Comparison of ENCODE assay signal across 23 cellular contexts in the genomic region with DNA sequence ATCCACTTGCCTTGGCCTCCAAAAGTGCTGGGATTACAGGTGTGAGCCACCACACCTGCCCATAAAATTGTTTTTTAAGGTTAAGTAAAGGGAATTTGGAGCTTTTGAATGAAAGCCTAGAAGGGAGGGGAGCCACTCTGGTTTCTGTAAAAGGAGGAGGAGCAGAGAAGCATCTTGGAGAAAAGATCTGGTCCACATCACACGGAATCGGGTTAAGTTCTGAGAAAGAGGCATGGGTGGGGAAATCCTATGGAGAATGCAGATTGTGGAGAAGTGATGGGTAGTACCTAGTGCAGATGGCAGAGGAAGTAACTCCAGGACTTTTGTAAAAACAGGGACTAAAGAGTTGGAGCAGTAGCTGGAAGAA. TPM values are rescaled to one million over a fixed set of nuclear protein-coding genes. Genes with fewer than 3 reads are reported as not detected.
DNase-seq lines count a peak whose midpoint lies in the region; ATAC-seq and TF ChIP-seq lines count a peak whose summit lies in the region.
"Had no signal": no experiment of that assay in that cellular context is flagged by ENCODE, and none has a peak within 500 bp of the region (broad histone marks: within the 10 kb centered on the region; RNA-seq: fewer than 3 reads in every experiment).

No MANE protein-coding gene starts in this region.

- no peak overlapping the region for H3K27ac Mint-ChIP-seq in GM23338
- H3K27ac Mint-ChIP-seq: CD8-positive, alpha-beta T cell had no signal

- H3K4me1 ChIP-seq in BLaER1 (peaks cover 17% of the 10 kb centered on the region), GM23338 (ENCODE audit: insufficient read depth) (peaks cover 7% of the 10 kb centered on the region; the same call in 1 of the 2 replicates), right lobe of liver (peaks cover 0 to 8% (median 0%) of the 10 kb centered on the region in 4 donors)
- H3K4me1 ChIP-seq: A549, BE2C, Caco-2 had no signal

- H3K79me2 ChIP-seq in GM23338 (replicated peaks; ENCODE audit: insufficient read depth): no peaks in the 10 kb centered on the region

- H3K4me3 Mint-ChIP-seq in GM23338: no peak overlapping the region
- H3K4me3 Mint-ChIP-seq: CD4-positive, CD25-positive, alpha-beta regulatory T cell; CD8-positive, alpha-beta T cell had no signal

- H3K27ac ChIP-seq in BLaER1 (peak overlapping the region; percentile 54; the same call in 1 of the 2 replicates), GM23338 (ENCODE audit: low read depth) (no peak overlapping the region), right lobe of liver (peak overlapping the region in 1 of 3 donors; percentile 37), caudate nucleus (ENCODE audit: low read depth, low read length) (no peak overlapping the region)
- H3K27ac ChIP-seq: A549, C4-2B had no signal

- intact Hi-C loops in right lobe of liver (cut with DNase I): no loop called here

- TF ChIP-seq CTCF in GM23338 (conservative IDR thresholded peaks at IDR 0.05; ENCODE audit: low read depth in 2 of 2) (no peak), right lobe of liver (IDR thresholded peaks at IDR 0.05) (no peak)

- H3K36me3 Mint-ChIP-seq in GM23338 (ENCODE audit: low read depth): peaks cover 7% of the 10 kb centered on the region; the same call in 2 of the 3 replicates
- H3K36me3 Mint-ChIP-seq: CD4-positive, CD25-positive, alpha-beta regulatory T cell; CD8-positive, alpha-beta T cell had no signal

- no peak for DNase-seq in GM23338 (ENCODE audit: low spot score)
- no peak for DNase-seq in left lobe of liver (ENCODE audit: low spot score)
- DNase-seq in right lobe of liver: no peak
- DNase-seq in caudate nucleus (lab: John Stamatoyannopoulos, UW): no peak
- DNase-seq in DMS53 treated with DMSO at 0.1 percent for 48 hours (lab: John Stamatoyannopoulos, UW; ENCODE audit: unreplicated experiment): no peak
- DNase-seq: 8988T; ACHN; AML-193; BE2C; Caco-2; CD4-positive, CD25-positive, alpha-beta regulatory T cell; CD8-positive, alpha-beta T cell; DMS79; EL; GDM1 had no signal

- H3K4me2 ChIP-seq in BLaER1 (peak overlapping the region; percentile 67; the same call in 1 of the 2 replicates), GM23338 (peak overlapping the region; percentile 23; the same call in 1 of the 2 replicates)
- H3K4me2 ChIP-seq: A549 had no signal

- H4K20me1 ChIP-seq in BLaER1: no peaks in the 10 kb centered on the region
- H4K20me1 ChIP-seq in GM23338 (replicated peaks; ENCODE audit: insufficient read depth): no peaks in the 10 kb centered on the region

- H3F3A ChIP-seq in GM23338 (replicated peaks; ENCODE audit: low read depth): no peaks in the 10 kb centered on the region

- H3K27me3 Mint-ChIP-seq in GM23338 (ENCODE audit: insufficient read depth, low read depth, poor library complexity): no peaks in the 10 kb centered on the region

- no peaks in the 10 kb centered on the region for H3K36me3 ChIP-seq in BLaER1
- H3K36me3 ChIP-seq in GM23338 (ENCODE audit: insufficient read depth): peaks cover 4% of the 10 kb centered on the region; the same call in 1 of the 2 replicates
- peaks cover 0 to 43% (median 20%) of the 10 kb centered on the region in 4 donors for H3K36me3 ChIP-seq in right lobe of liver
- H3K36me3 ChIP-seq: BE2C had no signal

- peaks cover 12% of the 10 kb centered on the region for H3K9me3 ChIP-seq in BLaER1
- H3K9me3 ChIP-seq in right lobe of liver: no peaks in the 10 kb centered on the region
- H3K9me3 ChIP-seq: A549, BE2C, Caco-2 had no signal

- H3K9me3 Mint-ChIP-seq in GM23338: peaks cover 8% of the 10 kb centered on the region; the same call in 2 of the 3 replicates

- no peaks in the 10 kb centered on the region for H3K27me3 ChIP-seq in BLaER1
- H3K27me3 ChIP-seq in GM23338 (ENCODE audit: insufficient read depth): no peaks in the 10 kb centered on the region
- no peaks in the 10 kb centered on the region for H3K27me3 ChIP-seq in right lobe of liver
- H3K27me3 ChIP-seq: BE2C had no signal

- H3K4me1 Mint-ChIP-seq in GM23338: peaks cover 8% of the 10 kb centered on the region
- H3K4me1 Mint-ChIP-seq: CD4-positive, CD25-positive, alpha-beta regulatory T cell had no signal

- no peak for TF ChIP-seq POLR2A in right lobe of liver (IDR thresholded peaks at IDR 0.05)

- H3K4me3 ChIP-seq in BLaER1 (no peak overlapping the region), GM23338 (no peak overlapping the region), right lobe of liver (no peak overlapping the region)
- H3K4me3 ChIP-seq: A549, GM12878 had no signal

- H3K9me2 ChIP-seq in GM23338 (ENCODE audit: insufficient read depth): peaks cover 31% of the 10 kb centered on the region

- H2AFZ ChIP-seq in GM23338: 0 out of 2 replicates have a peak overlapping the region, but pooled peaks have one; percentile 6

- H3K9ac ChIP-seq in BLaER1: no peak overlapping the region

- WGBS in right lobe of liver (ENCODE audit: insufficient coverage, low coverage, low lambda C conversion rate, missing lambda C conversion rate): 24% methylated on average over 2 of the region's 2 CpGs

- ATAC-seq in GM23338 (no peak), left lobe of liver (peak; percentile 44), right lobe of liver (peak; percentile 9 to 52 (median 42)), GM18520 (IDR thresholded peaks at IDR 0.05; ENCODE audit: unreplicated experiment) (no peak)
- ATAC-seq: A549; CD8-positive, alpha-beta T cell; GM12878; HCT116 had no signal

TF ChIP-seq in GM23338, 12 proteins besides CTCF, POLR2A, EP300 and RAD21:
- TF ChIP-seq STAT1 (IDR thresholded peaks at IDR 0.05; ENCODE audit: unreplicated experiment) (no peak), POLR2AphosphoS5 (IDR thresholded peaks at IDR 0.05; ENCODE audit: low read depth) (no peak)

RNA-seq across cellular contexts. Expression of a gene that starts 18.3 kb away (rescaled TPM):
- total RNA-seq in GM23338 (2014; rRNA removed; shearing (Covaris generic)): 3.7 and 4.0 TPM in 2 replicates
- 2.6 and 4.3 TPM in 2 replicates for polyA plus RNA-seq in GM23338 (2016; fragmentation: Nextera tagmentation; extraction: Ambion mirVana)
- 3.1 TPM for total RNA-seq in left lobe of liver
- total RNA-seq in right lobe of liver: 1 to 10 TPM; 2.2 to 4.6 (median 3.9) TPM

RNA-seq across cellular contexts. Expression of a gene that starts 19.0 kb away (rescaled TPM):
- total RNA-seq in GM23338 (2014; rRNA removed; shearing (Covaris generic)): not detected in 2 replicates
- polyA plus RNA-seq in GM23338 (2016; fragmentation: Nextera tagmentation; extraction: Ambion mirVana): not detected in 2 replicates
- total RNA-seq in left lobe of liver (3,947 TPM), right lobe of liver (1,000 to 10,000 TPM; 3,186 to 7,027 (median 4,523) TPM)
- total RNA-seq: CD4-positive, CD25-positive, alpha-beta regulatory T cell; CD8-positive, alpha-beta T cell; H4; H9 had no signal
- polyA plus RNA-seq: CD4-positive, CD25-positive, alpha-beta regulatory T cell; GM12878 had no signal

Comparison
In these comparisons a context has a peak if more than half of its experiments do, and no peak if none do; other contexts are left out.
1. ATAC-seq: peak in left lobe of liver (single experiment) and right lobe of liver (4 of 4); none in GM23338 (single experiment) and GM18520 (single experiment).
2. RNA of a gene that starts 19.0 kb away (total RNA-seq): 3,186 to 7,027 TPM in right lobe of liver and 3,947 TPM in left lobe of liver (single experiment); not detected in GM23338; every median in the first group is over 1,000 times any median in the second.